18 cellular contexts compared by ENCODE assay signal in genomic region chr12:82858534-82858917, GRCh38.
"Had no signal": no experiment of that assay in that cellular context is flagged by ENCODE, and none has a peak within 500 bp of the region (broad histone marks: within the 10 kb centered on the region; RNA-seq: fewer than 3 reads in every experiment).

No MANE protein-coding gene starts in this region.

- H3K79me2 ChIP-seq: hepatocyte had no signal

- H3K27me3 ChIP-seq: hepatocyte, neutrophil, right lobe of liver, testis, tibial nerve had no signal

- DNase-seq: cerebellar nuclear complex; erythroblast; foreskin melanocyte; head of caudate nucleus; left ventricle myocardium superior; mesenchymal stem cell; naive B cell; nephron progenitor cell; psoas muscle; retina; right lobe of liver; stimulated activated CD4-positive, alpha-beta T cell treated with anti-CD3 and anti-CD28 coated beads, Interleukin-1b, Interleukin-23, amount 100 ng/mL, for 48 hours; stimulated activated CD4-positive, alpha-beta T cell treated with anti-CD3 and anti-CD28 coated beads, Interleukin-4, amount 100 ng/mL, for 24 hours; testis had no signal

- H3K9me3 ChIP-seq: neutrophil, psoas muscle, right lobe of liver, testis, tibial nerve had no signal

- H3K4me3 ChIP-seq: hepatocyte, lung, psoas muscle, right lobe of liver, testis, tibial nerve had no signal

- H3K4me1 ChIP-seq: psoas muscle had no signal

- H3K36me3 ChIP-seq: neutrophil, right lobe of liver had no signal

- H3K27ac ChIP-seq: neutrophil, psoas muscle, right lobe of liver had no signal
